In genomic region chr1:221317537-221317936, GRCh38 we compare ENCODE assay signal across 29 cellular contexts.
"Had no signal": no experiment of that assay in that cellular context is flagged by ENCODE, and none has a peak within 500 bp of the region (broad histone marks: within the 10 kb centered on the region; RNA-seq: fewer than 3 reads in every experiment).

No MANE protein-coding gene starts in this region.

- H3K27me3 Mint-ChIP-seq: dendritic cell treated with granulocyte-macrophage colony-stimulating factor and Interleukin-4, amounts not matched to agents 40 ng/mL and 50 ng/mL, for 4 days had no signal

- H3K36me3 ChIP-seq: colonic mucosa, esophagus muscularis mucosa, esophagus squamous epithelium, gastrocnemius medialis, gastroesophageal sphincter, heart left ventricle, heart right ventricle had no signal

- H3K9me3 ChIP-seq: colonic mucosa, esophagus muscularis mucosa, esophagus squamous epithelium, gastrocnemius medialis, gastroesophageal sphincter, heart left ventricle, heart right ventricle had no signal

- H2AFZ ChIP-seq: hepatocyte had no signal

- H3K9me3 Mint-ChIP-seq: dendritic cell treated with granulocyte-macrophage colony-stimulating factor and Interleukin-4, amounts not matched to agents 40 ng/mL and 50 ng/mL, for 4 days; endodermal cell had no signal

- H3K27ac Mint-ChIP-seq: dendritic cell treated with granulocyte-macrophage colony-stimulating factor and Interleukin-4, amounts not matched to agents 40 ng/mL and 50 ng/mL, for 4 days; effector memory CD8-positive, alpha-beta T cell; endodermal cell had no signal

- H3K79me2 ChIP-seq: hepatocyte had no signal

- H3K27me3 ChIP-seq: colonic mucosa, esophagus muscularis mucosa, esophagus squamous epithelium, foreskin keratinocyte, gastrocnemius medialis, gastroesophageal sphincter, heart left ventricle, heart right ventricle, hepatocyte had no signal

- ATAC-seq: effector memory CD8-positive, alpha-beta T cell; esophagus mucosa; foreskin keratinocyte; gastrocnemius medialis; gastroesophageal sphincter; heart left ventricle; heart right ventricle had no signal

- H3K4me1 ChIP-seq: colonic mucosa, foreskin keratinocyte had no signal

- DNase-seq: colonic mucosa; cortex of kidney; dermis blood vessel endothelial cell; dorsolateral prefrontal cortex; effector CD4-positive, alpha-beta T cell; effector CD8-positive, alpha-beta T cell; effector memory CD4-positive, alpha-beta T cell; effector memory CD8-positive, alpha-beta T cell; endodermal cell; erythroblast; esophagus squamous epithelium; foreskin fibroblast; foreskin keratinocyte; foreskin melanocyte; gastrocnemius medialis; glutamatergic neuron; head of caudate nucleus; heart left ventricle; heart right ventricle had no signal

- H3K4me2 ChIP-seq: hepatocyte had no signal

- H3K4me3 ChIP-seq: colonic mucosa, coronary artery, dorsolateral prefrontal cortex, esophagus muscularis mucosa, esophagus squamous epithelium, gastrocnemius medialis, gastroesophageal sphincter, heart left ventricle, heart right ventricle, hepatocyte had no signal

- FAIRE-seq: endometrium, endothelial cell of umbilical vein, frontal cortex had no signal

- H3K4me3 Mint-ChIP-seq: dendritic cell treated with granulocyte-macrophage colony-stimulating factor and Interleukin-4, amounts not matched to agents 40 ng/mL and 50 ng/mL, for 4 days; effector memory CD8-positive, alpha-beta T cell; endodermal cell had no signal

- H3K27ac ChIP-seq: colonic mucosa, coronary artery, dorsolateral prefrontal cortex, epithelial cell of prostate, esophagus muscularis mucosa, foreskin keratinocyte, gastrocnemius medialis, gastroesophageal sphincter, heart left ventricle, heart right ventricle, hepatocyte had no signal
